Comparison of ENCODE assay signal across 8 cellular contexts in the genomic region with DNA sequence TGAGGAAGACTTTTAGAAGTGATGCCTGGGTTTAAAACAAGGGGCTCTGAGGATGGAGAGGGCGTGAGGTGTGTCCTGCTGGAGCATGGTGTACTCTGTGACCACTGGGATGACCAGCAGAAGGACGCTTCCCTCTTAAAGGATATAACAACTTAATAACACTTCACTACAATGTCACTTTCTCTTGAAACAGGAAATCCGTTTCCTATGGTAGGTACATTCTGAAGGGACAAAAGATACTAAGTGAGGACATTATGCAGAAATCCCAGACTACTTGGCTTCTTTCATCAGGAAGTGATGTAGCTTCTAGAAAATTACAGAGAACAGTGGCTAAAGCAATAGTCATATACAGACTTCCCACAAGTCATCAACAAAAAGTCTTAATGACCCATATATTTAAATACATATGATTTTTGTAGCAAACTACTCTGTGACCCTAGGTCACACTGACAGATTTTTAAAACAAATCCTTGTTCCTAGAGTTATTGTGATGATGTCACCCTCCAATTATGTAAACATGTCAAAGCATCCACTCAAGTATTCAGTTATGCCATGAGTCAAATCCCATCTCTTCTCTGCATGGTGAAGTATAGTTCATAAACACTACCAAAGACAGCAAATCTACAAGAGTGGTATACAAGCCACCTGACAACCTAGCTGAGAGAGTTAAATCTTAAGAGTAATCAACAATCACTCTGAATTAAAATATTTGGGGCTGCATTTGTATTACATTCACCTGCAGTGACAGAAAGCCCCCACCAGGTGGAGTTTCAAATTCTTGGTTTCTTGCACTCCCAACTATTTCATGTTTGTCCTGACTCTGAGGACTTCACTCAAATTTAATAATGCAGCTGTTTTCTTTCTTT. TPM values are rescaled to one million over a fixed set of nuclear protein-coding genes. Genes with fewer than 3 reads are reported as not detected.
DNase-seq lines count a peak whose midpoint lies in the region; ATAC-seq and TF ChIP-seq lines count a peak whose summit lies in the region.

No MANE protein-coding gene starts in this region.

- ATAC-seq in GM18502 (IDR thresholded peaks at IDR 0.05; ENCODE audit: poor library complexity, unreplicated experiment) (no peak), GM18505 (IDR thresholded peaks at IDR 0.05; ENCODE audit: unreplicated experiment) (no peak)

- TF ChIP-seq POLR2A in GM18505 (IDR thresholded peaks at IDR 0.05; ENCODE audit: borderline replicate concordance, extremely low read depth, insufficient read depth, insufficient read length), result no peak

- TF ChIP-seq CTCF in AG09319 (IDR thresholded peaks at IDR 0.05; ENCODE audit: low read depth, low read length) (peak; percentile 78), GM12874 (IDR thresholded peaks at IDR 0.05; ENCODE audit: insufficient read depth, low read depth, low read length) (peak; percentile 60), kidney epithelial cell (IDR thresholded peaks at IDR 0.05; ENCODE audit: insufficient read depth, low read length, poor library complexity, severe bottlenecking) (peak; percentile 80)

- no peaks in the 10 kb centered on the region for H3K27me3 ChIP-seq in kidney epithelial cell (ENCODE audit: control insufficient read depth, insufficient read depth, low read length)

- in situ Hi-C loops in T47D (cut with HindIII; ENCODE audit: low pct_unique_long_range_greater_than_20kb, low sequenced_read_pairs), result no loop called here

- peaks cover 1% of the 10 kb centered on the region for H3K36me3 ChIP-seq in kidney epithelial cell (ENCODE audit: control insufficient read depth, insufficient read depth, low read length)

- DNase-seq in AG09319 (ENCODE audit: extremely low read depth, low read depth), result peak; percentile 69
- peak; percentile 64 for DNase-seq in RKO (ENCODE audit: low spot score)
- DNase-seq in T47D (ENCODE audit: low read depth in 1 of 2, low spot score in 1 of 2), result peak; percentile 28 to 45
- peak; percentile 35 for DNase-seq in kidney epithelial cell (ENCODE audit: low read depth)
- peak; percentile 8 to 19 for DNase-seq in stimulated activated CD4-positive, alpha-beta T cell treated with anti-CD3 and anti-CD28 coated beads, Interleukin-4, amount 100 ng/mL, for 48 hours (ENCODE audit: low read depth in 2 of 2)

- no peak overlapping the region for H3K4me3 ChIP-seq in kidney epithelial cell (ENCODE audit: low read depth, low read length)

RNA-seq across cellular contexts. Expression of gene PITPNB, which starts 32.8 kb away (rescaled TPM):
- 32.1 and 32.3 TPM in 2 replicates for total RNA-seq in kidney epithelial cell

Comparison
In these comparisons a context has a peak if more than half of its experiments do, and no peak if none do; other contexts are left out.
1. DNase-seq: peak in every context shown above with its lines; median percentile 69 in AG09319; 64 in RKO; 36 in T47D; 35 in kidney epithelial cell; 14 in stimulated activated CD4-positive, alpha-beta T cell treated with anti-CD3 and anti-CD28 coated beads, Interleukin-4, amount 100 ng/mL, for 48 hours.